ENCODE assay signal across 1 cellular context in the genomic region with DNA sequence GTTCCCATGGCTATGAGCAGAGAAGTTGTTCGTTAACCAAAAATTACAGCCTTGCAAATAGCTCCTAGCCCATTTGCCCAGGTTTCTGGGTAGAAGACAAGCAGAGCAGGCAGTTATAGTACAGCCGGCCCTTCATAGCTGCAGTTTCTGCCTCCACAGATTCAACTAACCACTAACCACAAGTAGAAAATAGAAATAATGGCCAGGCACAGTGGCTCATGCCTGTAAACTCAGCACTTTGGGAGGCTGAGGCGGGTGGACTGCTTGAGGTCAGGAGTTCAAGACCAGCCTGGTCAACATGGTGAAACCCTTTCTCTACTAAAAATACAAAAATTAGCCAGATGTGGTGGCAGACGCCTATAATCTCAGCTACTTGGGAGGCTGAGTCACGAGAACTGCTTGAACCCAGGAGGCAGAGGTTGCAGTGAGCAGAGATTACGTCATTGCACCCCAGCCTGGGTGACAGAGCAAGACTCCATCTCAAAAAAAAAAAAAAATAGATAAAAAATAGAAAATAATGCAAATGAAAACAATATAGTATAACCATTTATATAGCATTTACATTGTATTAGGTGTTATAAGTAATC.
TF ChIP-seq lines count a peak whose summit lies in the region.
"Not testable (repeated sequence)": the region's sequence is repeated elsewhere in the genome, so short reads cannot be mapped to it uniquely, and the experiment has no call there.

No MANE protein-coding gene starts in this region.

TF ChIP-seq in HepG2, 621 proteins besides CTCF, POLR2A, EP300 and RAD21:
- TF ChIP-seq ATF7 (IDR thresholded peaks at IDR 0.05) = peak; percentile 95
- not testable (repeated sequence) for TF ChIP-seq ATF7, CREB1 (CRISPR knock-in tag; IDR thresholded peaks at IDR 0.05)
- TF ChIP-seq CREB1 (IDR thresholded peaks at IDR 0.05) = 0 out of 2 replicates have a peak, but pooled peaks have one; percentile 17
